14 cellular contexts compared by ENCODE assay signal in the genomic region with DNA sequence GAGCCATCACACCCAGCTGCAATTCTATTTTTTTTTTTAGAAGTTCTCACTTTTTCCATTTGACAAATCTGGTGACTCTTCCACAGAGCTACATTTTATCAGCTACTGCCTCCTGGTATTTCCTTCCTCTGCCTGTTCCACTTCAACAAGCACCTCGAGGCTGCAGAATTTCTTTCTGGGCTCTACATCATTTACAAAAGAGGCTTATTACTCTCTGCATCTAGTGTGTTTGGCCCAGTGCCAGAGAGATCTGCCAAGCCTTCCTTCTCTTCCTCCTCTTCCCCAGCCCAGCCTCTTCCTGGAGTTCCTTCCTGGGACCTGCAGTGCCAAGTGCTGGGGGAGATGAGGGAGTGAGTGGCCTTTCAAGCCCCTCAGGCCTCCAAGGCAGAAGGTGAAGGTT.
A peak's percentile ranks its signal among the peaks of the same experiment; 100 is the strongest.
DNase-seq lines count a peak whose midpoint lies in the region; ATAC-seq and TF ChIP-seq lines count a peak whose summit lies in the region.
"Had no signal": no experiment of that assay in that cellular context is flagged by ENCODE, and none has a peak within 500 bp of the region (broad histone marks: within the 10 kb centered on the region; RNA-seq: fewer than 3 reads in every experiment).

No MANE protein-coding gene starts in this region.

- DNase-seq in heart left ventricle (peak in 4 of 5 donors; percentile 33 to 63 (median 57)), right atrium auricular region (ENCODE audit: low spot score) (no peak), adipocyte (ENCODE audit: low read depth) (peak; percentile 6), iris pigment epithelial cell (ENCODE audit: low read depth) (peak; percentile 25), SW 1271 (lab: John Stamatoyannopoulos, UW) (no peak)
- no peak for DNase-seq in activated naive CD4-positive, alpha-beta T cell treated with anti-CD3 and anti-CD28 coated beads, Interleukin-2, amount 50 U/mL, for 72 hours (ENCODE audit: low spot score in 2 of 2)
- DNase-seq in activated CD4-positive, alpha-beta T cell treated with anti-CD3 and anti-CD28 coated beads, Interleukin-2, amount 10 ng/mL, durations not matched to agents 24 days and 14 days = no peak
- DNase-seq: activated naive CD8-positive, alpha-beta T cell treated with anti-CD3 and anti-CD28 coated beads, Interleukin-2, amount 10 ng/mL, durations not matched to agents 7 days and 5 days; effector memory CD8-positive, alpha-beta T cell; immature natural killer cell; NCI-H187 had no signal

- no peak overlapping the region for H3K4me3 ChIP-seq in heart left ventricle
- H3K4me3 ChIP-seq in right atrium auricular region = no peak overlapping the region
- H3K4me3 ChIP-seq in adipocyte (ENCODE audit: low read length) = no peak overlapping the region
- H3K4me3 ChIP-seq: thoracic aorta had no signal

- peaks cover 3% of the 10 kb centered on the region for H3K27me3 Mint-ChIP-seq in activated CD4-positive, alpha-beta T cell treated with anti-CD3 and anti-CD28 coated beads, Interleukin-2, amount 10 ng/mL, durations not matched to agents 24 days and 14 days

- H3K27ac ChIP-seq in heart left ventricle = peak overlapping the region in 9 of 12 donors; percentile 18 to 67 (median 56)
- peak overlapping the region in 1 of 2 donors; percentile 24 for H3K27ac ChIP-seq in right atrium auricular region
- H3K27ac ChIP-seq: HL-60, thoracic aorta had no signal

- H3K4me3 Mint-ChIP-seq in activated CD4-positive, alpha-beta T cell treated with anti-CD3 and anti-CD28 coated beads, Interleukin-2, amount 10 ng/mL, durations not matched to agents 24 days and 14 days = no peak overlapping the region
- H3K4me3 Mint-ChIP-seq: activated naive CD8-positive, alpha-beta T cell treated with anti-CD3 and anti-CD28 coated beads, Interleukin-2, amount 10 ng/mL, durations not matched to agents 7 days and 5 days; effector memory CD8-positive, alpha-beta T cell; immature natural killer cell had no signal

- no peaks in the 10 kb centered on the region for H3K36me3 ChIP-seq in heart left ventricle
- H3K36me3 ChIP-seq in right atrium auricular region = no peaks in the 10 kb centered on the region
- H3K36me3 ChIP-seq in adipocyte (ENCODE audit: control insufficient read depth, insufficient read depth, low read length, severe bottlenecking) = no peaks in the 10 kb centered on the region
- H3K36me3 ChIP-seq: thoracic aorta had no signal

- intact Hi-C loops in heart left ventricle (cut with DNase I) = loop anchor here in 1 of 10 donors (5.0 kb wide), 1 partner anchor 55 kb away; no protein-coding TSS in a partner anchor
- intact Hi-C loops in activated CD4-positive, alpha-beta T cell treated with anti-CD3 and anti-CD28 coated beads, Interleukin-2, amount 10 ng/mL, durations not matched to agents 24 days and 14 days (cut with micrococcal nuclease) = no loop called here

- peaks cover 0 to 39% (median 12%) of the 10 kb centered on the region in 12 donors for H3K4me1 ChIP-seq in heart left ventricle
- H3K4me1 ChIP-seq in right atrium auricular region = peaks cover 0 to 23% of the 10 kb centered on the region in 2 donors
- H3K4me1 ChIP-seq in adipocyte (ENCODE audit: control insufficient read depth, insufficient read depth, low read length) = peaks cover 3% of the 10 kb centered on the region

- no peaks in the 10 kb centered on the region for H3K27me3 ChIP-seq in heart left ventricle
- H3K27me3 ChIP-seq in right atrium auricular region = no peaks in the 10 kb centered on the region
- H3K27me3 ChIP-seq in adipocyte (replicated peaks; ENCODE audit: control insufficient read depth, insufficient read depth, low read length) = peaks cover 24% of the 10 kb centered on the region

- H3K4me1 Mint-ChIP-seq in activated CD4-positive, alpha-beta T cell treated with anti-CD3 and anti-CD28 coated beads, Interleukin-2, amount 10 ng/mL, durations not matched to agents 24 days and 14 days = no peaks in the 10 kb centered on the region
- H3K4me1 Mint-ChIP-seq: activated naive CD8-positive, alpha-beta T cell treated with anti-CD3 and anti-CD28 coated beads, Interleukin-2, amount 10 ng/mL, durations not matched to agents 7 days and 5 days; immature natural killer cell had no signal

- no peak for TF ChIP-seq CTCF in heart left ventricle (IDR thresholded peaks at IDR 0.05)
- TF ChIP-seq CTCF in right atrium auricular region (IDR thresholded peaks at IDR 0.05) = no peak

- H3K9me3 ChIP-seq in heart left ventricle = no peaks in the 10 kb centered on the region
- H3K9me3 ChIP-seq in right atrium auricular region = no peaks in the 10 kb centered on the region
- no peaks in the 10 kb centered on the region for H3K9me3 ChIP-seq in adipocyte (ENCODE audit: control insufficient read depth, low read length)
- H3K9me3 ChIP-seq: thoracic aorta had no signal

- no peak for TF ChIP-seq POLR2A in heart left ventricle (IDR thresholded peaks at IDR 0.05)

- H3K27ac Mint-ChIP-seq in activated naive CD4-positive, alpha-beta T cell treated with anti-CD3 and anti-CD28 coated beads, Interleukin-2, amount 50 U/mL, for 72 hours = no peak overlapping the region
- no peak overlapping the region for H3K27ac Mint-ChIP-seq in activated CD4-positive, alpha-beta T cell treated with anti-CD3 and anti-CD28 coated beads, Interleukin-2, amount 10 ng/mL, durations not matched to agents 24 days and 14 days
- H3K27ac Mint-ChIP-seq: activated naive CD8-positive, alpha-beta T cell treated with anti-CD3 and anti-CD28 coated beads, Interleukin-2, amount 10 ng/mL, durations not matched to agents 7 days and 5 days; effector memory CD8-positive, alpha-beta T cell; immature natural killer cell had no signal

- no peaks in the 10 kb centered on the region for H3K36me3 Mint-ChIP-seq in activated naive CD4-positive, alpha-beta T cell treated with anti-CD3 and anti-CD28 coated beads, Interleukin-2, amount 50 U/mL, for 72 hours
- no peaks in the 10 kb centered on the region for H3K36me3 Mint-ChIP-seq in activated CD4-positive, alpha-beta T cell treated with anti-CD3 and anti-CD28 coated beads, Interleukin-2, amount 10 ng/mL, durations not matched to agents 24 days and 14 days (ENCODE audit: low read depth)
- H3K36me3 Mint-ChIP-seq: activated naive CD8-positive, alpha-beta T cell treated with anti-CD3 and anti-CD28 coated beads, Interleukin-2, amount 10 ng/mL, durations not matched to agents 7 days and 5 days; immature natural killer cell had no signal

- ATAC-seq in heart left ventricle (peak; percentile 14 to 55 (median 42)), GM21367 (IDR thresholded peaks at IDR 0.05; ENCODE audit: unreplicated experiment) (no peak)
- no peak for ATAC-seq in activated naive CD4-positive, alpha-beta T cell treated with anti-CD3 and anti-CD28 coated beads, Interleukin-2, amount 50 U/mL, for 72 hours
- ATAC-seq: effector memory CD8-positive, alpha-beta T cell had no signal

- no peaks in the 10 kb centered on the region for H3K9me3 Mint-ChIP-seq in activated naive CD4-positive, alpha-beta T cell treated with anti-CD3 and anti-CD28 coated beads, Interleukin-2, amount 50 U/mL, for 72 hours
- H3K9me3 Mint-ChIP-seq in activated CD4-positive, alpha-beta T cell treated with anti-CD3 and anti-CD28 coated beads, Interleukin-2, amount 10 ng/mL, durations not matched to agents 24 days and 14 days = no peaks in the 10 kb centered on the region
- H3K9me3 Mint-ChIP-seq: activated naive CD8-positive, alpha-beta T cell treated with anti-CD3 and anti-CD28 coated beads, Interleukin-2, amount 10 ng/mL, durations not matched to agents 7 days and 5 days; effector memory CD8-positive, alpha-beta T cell; immature natural killer cell had no signal

- 9 to 28% (median 10%) methylated on average over 1 of the region's 1 CpG for WGBS in heart left ventricle, 4 donors

- no peak overlapping the region for H3K9ac ChIP-seq in adipocyte (ENCODE audit: low read length)

Comparison
In these comparisons a context has a peak if more than half of its experiments do, and no peak if none do; other contexts are left out.
1. DNase-seq: peak in heart left ventricle (4 of 5), adipocyte (single experiment) and iris pigment epithelial cell (single experiment); none in right atrium auricular region (single experiment), SW 1271 (0 of 2), activated naive CD4-positive, alpha-beta T cell treated with anti-CD3 and anti-CD28 coated beads, Interleukin-2, amount 50 U/mL, for 72 hours (0 of 2) and activated CD4-positive, alpha-beta T cell treated with anti-CD3 and anti-CD28 coated beads, Interleukin-2, amount 10 ng/mL, durations not matched to agents 24 days and 14 days (single experiment).
2. ATAC-seq: peak in heart left ventricle (4 of 4); none in activated naive CD4-positive, alpha-beta T cell treated with anti-CD3 and anti-CD28 coated beads, Interleukin-2, amount 50 U/mL, for 72 hours (0 of 2) and GM21367 (single experiment).